34 cellular contexts compared by ENCODE assay signal in genomic region chr7:153109561-153109960, GRCh38.
"Had no signal": no experiment of that assay in that cellular context is flagged by ENCODE, and none has a peak within 500 bp of the region (broad histone marks: within the 10 kb centered on the region; RNA-seq: fewer than 3 reads in every experiment).

No MANE protein-coding gene starts in this region.

- DNase-seq: Karpas-422, Kasumi-1, MG63, MM.1S, MV-4-11, NCI-H1048, NCI-H1092, NCI-H1092 treated with DMSO at 0.1 percent for 48 hours, NCI-H1105, NCI-H1105 treated with DMSO at 0.1 percent for 48 hours, NCI-H1417, NCI-H1417 treated with DMSO at 0.1 percent for 48 hours, NCI-H1436, NCI-H1436 treated with DMSO at 0.1 percent for 48 hours, NCI-H146, NCI-H1694, NCI-H1694 treated with DMSO at 0.1 percent for 48 hours, NCI-H187, NCI-H187 treated with DMSO at 0.1 percent for 48 hours, NCI-H1930, NCI-H2029, NCI-H2029 treated with DMSO at 0.1 percent for 48 hours, NCI-H2081, NCI-H2081 treated with DMSO at 0.1 percent for 48 hours, NCI-H2107, NCI-H2171, NCI-H2171 treated with DMSO at 0.1 percent for 48 hours, NCI-H2227 treated with DMSO at 0.1 percent for 48 hours, NCI-H226, NCI-H345, NCI-H446, NCI-H446 treated with DMSO at 0.1 percent for 48 hours, NCI-H510A, NCI-H510A treated with DMSO at 0.1 percent for 48 hours had no signal
